Comparison of ENCODE assay signal across 22 cellular contexts in the genomic region with DNA sequence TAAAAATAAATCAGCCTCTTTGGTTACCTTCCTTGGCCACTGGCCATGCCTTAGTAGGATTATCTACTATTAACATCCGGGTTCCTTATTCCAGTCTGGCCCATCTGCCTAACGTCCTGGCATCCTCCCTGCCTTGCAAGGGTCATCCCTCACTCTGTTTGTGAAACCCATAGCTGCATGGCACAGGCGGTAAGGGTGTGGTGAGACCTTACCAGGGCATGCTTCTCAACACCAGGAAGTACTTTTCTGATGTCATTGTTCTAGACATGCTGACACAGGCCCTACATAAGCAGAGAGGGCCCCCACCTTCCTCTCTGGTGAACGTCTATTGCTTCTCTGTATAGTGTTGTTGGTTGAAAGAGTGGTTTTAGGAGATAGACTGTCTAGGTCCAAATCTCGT.
DNase-seq lines count a peak whose midpoint lies in the region; ATAC-seq and TF ChIP-seq lines count a peak whose summit lies in the region.
"Had no signal": no experiment of that assay in that cellular context is flagged by ENCODE, and none has a peak within 500 bp of the region (broad histone marks: within the 10 kb centered on the region; RNA-seq: fewer than 3 reads in every experiment).

No MANE protein-coding gene starts in this region.

- POLR2A ChIA-PET in HCT116 (lab: Charles Lee) (no interaction called here), PC-9 (lab: Charles Lee; ENCODE audit: unreplicated experiment) (no interaction called here)

- intact Hi-C loops in HCT116 (cut with micrococcal nuclease): no loop called here
- intact Hi-C loops in PC-9 (cut with micrococcal nuclease; ENCODE audit: unreplicated experiment): no loop called here
- intact Hi-C loops in gastrocnemius medialis (cut with DNase I; ENCODE audit: low total_unique reads): no loop called here

- H3K9me3 ChIP-seq in HCT116 (ENCODE audit: control insufficient read depth in 1 of 2, insufficient read depth in 1 of 2, low read depth in 1 of 2, low read length in 2 of 2) (no peaks in the 10 kb centered on the region), PC-9 (ENCODE audit: insufficient read depth, low read depth) (no peaks in the 10 kb centered on the region; the same call in 1 of the 2 replicates), gastrocnemius medialis (no peaks in the 10 kb centered on the region), SJCRH30 (replicated peaks) (no peaks in the 10 kb centered on the region)

- H3K27me3 ChIP-seq in HCT116 (ENCODE audit: insufficient read depth, low read length): no peaks in the 10 kb centered on the region
- no peaks in the 10 kb centered on the region for H3K27me3 ChIP-seq in PC-9 (ENCODE audit: insufficient read depth, low read depth)
- H3K27me3 ChIP-seq in gastrocnemius medialis: no peaks in the 10 kb centered on the region
- 0 out of 2 replicates have a peak, but pooled peaks cover 4% of the 10 kb centered on the region for H3K27me3 ChIP-seq in SJCRH30
- H3K27me3 ChIP-seq: BLaER1 had no signal

- TF ChIP-seq RAD21 in HCT116 (IDR thresholded peaks at IDR 0.05; ENCODE audit: low read depth): no peak

- CTCF ChIA-PET in HCT116 (lab: Charles Lee) (no interaction called here), PC-9 (lab: Charles Lee) (no interaction called here)

- H3K36me3 ChIP-seq in HCT116 (ENCODE audit: control insufficient read depth in 1 of 2, insufficient read depth in 2 of 2, low read length in 2 of 2) (no peaks in the 10 kb centered on the region), PC-9 (ENCODE audit: low read depth) (no peaks in the 10 kb centered on the region), gastrocnemius medialis (no peaks in the 10 kb centered on the region), SJCRH30 (no peaks in the 10 kb centered on the region)
- H3K36me3 ChIP-seq: BLaER1 had no signal

- H2AFZ ChIP-seq in HCT116 (ENCODE audit: low read depth, low read length, poor library complexity, severe bottlenecking) (no peak overlapping the region), PC-9 (no peak overlapping the region)

- ATAC-seq in HCT116: no peak
- peak; percentile 96 for ATAC-seq in esophagus mucosa
- ATAC-seq in gastrocnemius medialis: peak in 1 of 2 donors; percentile 65
- ATAC-seq in HG03196 (IDR thresholded peaks at IDR 0.05; ENCODE audit: unreplicated experiment): no peak
- ATAC-seq in GM18909 (IDR thresholded peaks at IDR 0.05; ENCODE audit: poor library complexity, unreplicated experiment): no peak

- H3K9me2 ChIP-seq in HCT116 (ENCODE audit: insufficient read depth) (no peaks in the 10 kb centered on the region), PC-9 (ENCODE audit: insufficient read depth) (no peaks in the 10 kb centered on the region)

- H3K4me2 ChIP-seq in HCT116 (ENCODE audit: low read length) (peak overlapping the region; percentile 28; the same call in 1 of the 2 replicates), PC-9 (peak overlapping the region; percentile 53)
- H3K4me2 ChIP-seq: BLaER1 had no signal

- BruUV-seq in HCT116 (replicated peaks; lab: Mats Ljungman, UMichigan): no TSS peak
- BruUV-seq in PC-9 (replicated peaks; lab: Mats Ljungman, UMichigan): no TSS peak

- H4K20me1 ChIP-seq in HCT116 (ENCODE audit: insufficient read depth) (no peaks in the 10 kb centered on the region), PC-9 (ENCODE audit: insufficient read depth) (no peaks in the 10 kb centered on the region)
- H4K20me1 ChIP-seq: BLaER1 had no signal

- H3K4me1 ChIP-seq in HCT116 (ENCODE audit: control insufficient read depth in 1 of 2, insufficient read depth in 2 of 2, low read length in 2 of 2) (peaks cover 0 to 10% of the 10 kb centered on the region in 2 experiments; a peak in 1 of 4 replicates), PC-9 (replicated peaks; ENCODE audit: insufficient read depth) (peaks cover 28% of the 10 kb centered on the region), gastrocnemius medialis (peaks cover 5 to 18% of the 10 kb centered on the region in 2 donors), SJCRH30 (no peaks in the 10 kb centered on the region)
- H3K4me1 ChIP-seq: BLaER1, Caco-2 had no signal

- H3K9ac ChIP-seq in HCT116 (ENCODE audit: low read length): no peak overlapping the region
- H3K9ac ChIP-seq: BLaER1 had no signal

- TF ChIP-seq POLR2A in HCT116 (IDR thresholded peaks at IDR 0.05; ENCODE audit: borderline replicate concordance, extremely low read depth, insufficient read depth, insufficient read length) (no peak), gastrocnemius medialis (IDR thresholded peaks at IDR 0.05) (no peak)

- in situ Hi-C loops in gastrocnemius medialis (cut with MboI; ENCODE audit: low sequenced_read_pairs in 4 of 4): no loop called here

- RAD21 ChIA-PET in HCT116 (lab: Charles Lee; ENCODE audit: low non-redundant PET in 1 of 2, low total read pairs in 2 of 2, uncharacterized antibody in 2 of 2, unreplicated experiment in 2 of 2): no interaction called here

- no peak for DNase-seq in HCT116 (ENCODE audit: low read depth, low spot score)
- DNase-seq in PC-9: peak in 1 of 2 experiments; percentile 46
- peak in 1 of 2 donors; percentile 14 for DNase-seq in gastrocnemius medialis
- DNase-seq in NCI-H1436 treated with DMSO at 0.1 percent for 48 hours (lab: John Stamatoyannopoulos, UW): no peak
- DNase-seq in SJCRH30: no peak
- DNase-seq: Caco-2; CD4-positive, alpha-beta T cell; DMS79; H7; HFFc6; NCI-H1105; NCI-H2029 treated with DMSO at 0.1 percent for 48 hours; NCI-H226; NCI-H510A treated with DMSO at 0.1 percent for 48 hours; NCI-H748 treated with DMSO at 0.1 percent for 48 hours; SHP77 had no signal

- TF ChIP-seq CTCF in HCT116 (IDR thresholded peaks at IDR 0.05 in 2 of 3, conservative IDR thresholded peaks at IDR 0.05 in 1 of 3; ENCODE audit: borderline replicate concordance in 1 of 3, insufficient read depth in 1 of 3, low read depth in 2 of 3, low read length in 2 of 3) (no peak), PC-9 (conservative IDR thresholded peaks at IDR 0.05) (no peak), gastrocnemius medialis (IDR thresholded peaks at IDR 0.05 in 4 of 5, conservative IDR thresholded peaks at IDR 0.05 in 1 of 5) (no peak)

- H3K4me3 ChIP-seq in HCT116 (replicated peaks in 1 of 2; ENCODE audit: low read depth in 1 of 2, low read length in 2 of 2) (no peak overlapping the region), PC-9 (no peak overlapping the region), gastrocnemius medialis (no peak overlapping the region), SJCRH30 (no peak overlapping the region)
- H3K4me3 ChIP-seq: BLaER1, SK-N-MC had no signal

- H3K27ac ChIP-seq in HCT116 (ENCODE audit: low read depth, low read length) (no peak overlapping the region), PC-9 (peak overlapping the region; percentile 63), gastrocnemius medialis (peak overlapping the region; percentile 65 to 75 (median 68)), SJCRH30 (no peak overlapping the region)
- H3K27ac ChIP-seq: BLaER1, HL-60, SK-N-MC had no signal

- H3K79me2 ChIP-seq in HCT116 (ENCODE audit: insufficient read depth, low read length) (no peaks in the 10 kb centered on the region), PC-9 (ENCODE audit: low read depth) (no peaks in the 10 kb centered on the region)

- H3F3A ChIP-seq in PC-9 (ENCODE audit: insufficient read depth, low read depth): peaks cover 10% of the 10 kb centered on the region

TF ChIP-seq in HCT116, 20 proteins besides CTCF, POLR2A, EP300 and RAD21:
- TF ChIP-seq POLR2AphosphoS5 (IDR thresholded peaks at IDR 0.05; ENCODE audit: low read depth, low read length) (no peak), EZH2phosphoT487 (IDR thresholded peaks at IDR 0.05; ENCODE audit: borderline replicate concordance) (no peak), EZH2 (IDR thresholded peaks at IDR 0.05) (no peak), ZFX (IDR thresholded peaks at IDR 0.05) (no peak), SRF (IDR thresholded peaks at IDR 0.05; ENCODE audit: low read depth) (no peak), MAX (IDR thresholded peaks at IDR 0.05) (no peak), CBX3 (IDR thresholded peaks at IDR 0.05; ENCODE audit: low read depth) (no peak), EGR1 (IDR thresholded peaks at IDR 0.05; ENCODE audit: low read depth) (no peak), SIN3A (IDR thresholded peaks at IDR 0.05; ENCODE audit: low read depth) (no peak), ZNF274 (IDR thresholded peaks at IDR 0.05; ENCODE audit: low read depth, low read length) (no peak), YY1 (IDR thresholded peaks at IDR 0.05; ENCODE audit: extremely low read depth, insufficient replicate concordance, low read depth, low read length) (no peak), CEBPB (IDR thresholded peaks at IDR 0.05; ENCODE audit: low read depth) (no peak)
- TF ChIP-seq, protein P1, sequence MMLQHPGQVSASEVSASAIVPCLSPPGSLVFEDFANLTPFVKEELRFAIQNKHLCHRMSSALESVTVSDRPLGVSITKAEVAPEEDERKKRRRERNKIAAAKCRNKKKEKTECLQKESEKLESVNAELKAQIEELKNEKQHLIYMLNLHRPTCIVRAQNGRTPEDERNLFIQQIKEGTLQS (IDR thresholded peaks at IDR 0.05): no peak

Comparison
In these comparisons a context has a peak if more than half of its experiments do, and no peak if none do; other contexts are left out.
1. H3K27ac ChIP-seq: peak in PC-9 (single experiment) and gastrocnemius medialis (4 of 4); none in HCT116 (single experiment) and SJCRH30 (single experiment).